In the genomic region with DNA sequence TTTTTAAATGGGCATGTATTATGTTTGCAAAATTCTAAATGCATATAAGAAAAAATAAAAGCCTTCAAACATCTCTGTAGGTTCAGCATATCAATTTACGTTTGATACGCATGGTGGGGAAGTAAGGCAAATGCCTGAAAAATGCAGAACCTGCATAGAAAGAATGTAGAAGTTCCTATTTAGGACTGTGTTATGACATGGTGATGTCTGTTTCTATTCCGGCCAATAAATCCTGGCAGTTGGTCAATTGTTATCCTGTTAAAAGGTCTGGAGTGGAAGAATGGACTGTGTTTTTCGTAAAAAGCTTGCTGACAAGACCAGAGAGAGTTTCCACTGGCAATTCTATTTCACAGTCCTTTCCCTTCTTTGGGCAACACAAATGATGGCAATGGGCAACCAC, we compare ENCODE assay signal across 1 cellular context.
TF ChIP-seq lines count a peak whose summit lies in the region.

No MANE protein-coding gene starts in this region.

TF ChIP-seq in IMR-90, 13 proteins besides CTCF, POLR2A, EP300 and RAD21:
- TF ChIP-seq SMC3 (IDR thresholded peaks at IDR 0.05; ENCODE audit: low read depth, low read length) (no peak), NFE2L2 (IDR thresholded peaks at IDR 0.05; ENCODE audit: low read depth, low read length) (no peak), RCOR1 (IDR thresholded peaks at IDR 0.05; ENCODE audit: insufficient replicate concordance, low read length) (no peak), MXI1 (IDR thresholded peaks at IDR 0.05; ENCODE audit: borderline replicate concordance, low read depth, low read length) (no peak), CHD1 (IDR thresholded peaks at IDR 0.05; ENCODE audit: low read depth, low read length) (no peak), RFX5 (IDR thresholded peaks at IDR 0.05; ENCODE audit: low read depth, low read length) (no peak), FOS (IDR thresholded peaks at IDR 0.05; ENCODE audit: low read depth, low read length) (no peak), MAZ (IDR thresholded peaks at IDR 0.05; ENCODE audit: borderline replicate concordance, low read depth, low read length) (no peak), CEBPB (IDR thresholded peaks at IDR 0.05; ENCODE audit: low read depth, low read length) (no peak), BHLHE40 (IDR thresholded peaks at IDR 0.05; ENCODE audit: low read depth, low read length) (no peak), MAFK (IDR thresholded peaks at IDR 0.05; ENCODE audit: low read depth, low read length) (no peak)
- TF ChIP-seq, protein P1, sequence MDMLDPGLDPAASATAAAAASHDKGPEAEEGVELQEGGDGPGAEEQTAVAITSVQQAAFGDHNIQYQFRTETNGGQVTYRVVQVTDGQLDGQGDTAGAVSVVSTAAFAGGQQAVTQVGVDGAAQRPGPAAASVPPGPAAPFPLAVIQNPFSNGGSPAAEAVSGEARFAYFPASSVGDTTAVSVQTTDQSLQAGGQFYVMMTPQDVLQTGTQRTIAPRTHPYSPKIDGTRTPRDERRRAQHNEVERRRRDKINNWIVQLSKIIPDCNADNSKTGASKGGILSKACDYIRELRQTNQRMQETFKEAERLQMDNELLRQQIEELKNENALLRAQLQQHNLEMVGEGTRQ (IDR thresholded peaks at IDR 0.05; ENCODE audit: low read depth, low read length), result no peak
- TF ChIP-seq, protein P2, sequence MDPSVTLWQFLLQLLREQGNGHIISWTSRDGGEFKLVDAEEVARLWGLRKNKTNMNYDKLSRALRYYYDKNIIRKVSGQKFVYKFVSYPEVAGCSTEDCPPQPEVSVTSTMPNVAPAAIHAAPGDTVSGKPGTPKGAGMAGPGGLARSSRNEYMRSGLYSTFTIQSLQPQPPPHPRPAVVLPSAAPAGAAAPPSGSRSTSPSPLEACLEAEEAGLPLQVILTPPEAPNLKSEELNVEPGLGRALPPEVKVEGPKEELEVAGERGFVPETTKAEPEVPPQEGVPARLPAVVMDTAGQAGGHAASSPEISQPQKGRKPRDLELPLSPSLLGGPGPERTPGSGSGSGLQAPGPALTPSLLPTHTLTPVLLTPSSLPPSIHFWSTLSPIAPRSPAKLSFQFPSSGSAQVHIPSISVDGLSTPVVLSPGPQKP (IDR thresholded peaks at IDR 0.05; ENCODE audit: borderline replicate concordance, low read depth, low read length), result no peak
